1 cellular context compared by ENCODE assay signal in the genomic region with DNA sequence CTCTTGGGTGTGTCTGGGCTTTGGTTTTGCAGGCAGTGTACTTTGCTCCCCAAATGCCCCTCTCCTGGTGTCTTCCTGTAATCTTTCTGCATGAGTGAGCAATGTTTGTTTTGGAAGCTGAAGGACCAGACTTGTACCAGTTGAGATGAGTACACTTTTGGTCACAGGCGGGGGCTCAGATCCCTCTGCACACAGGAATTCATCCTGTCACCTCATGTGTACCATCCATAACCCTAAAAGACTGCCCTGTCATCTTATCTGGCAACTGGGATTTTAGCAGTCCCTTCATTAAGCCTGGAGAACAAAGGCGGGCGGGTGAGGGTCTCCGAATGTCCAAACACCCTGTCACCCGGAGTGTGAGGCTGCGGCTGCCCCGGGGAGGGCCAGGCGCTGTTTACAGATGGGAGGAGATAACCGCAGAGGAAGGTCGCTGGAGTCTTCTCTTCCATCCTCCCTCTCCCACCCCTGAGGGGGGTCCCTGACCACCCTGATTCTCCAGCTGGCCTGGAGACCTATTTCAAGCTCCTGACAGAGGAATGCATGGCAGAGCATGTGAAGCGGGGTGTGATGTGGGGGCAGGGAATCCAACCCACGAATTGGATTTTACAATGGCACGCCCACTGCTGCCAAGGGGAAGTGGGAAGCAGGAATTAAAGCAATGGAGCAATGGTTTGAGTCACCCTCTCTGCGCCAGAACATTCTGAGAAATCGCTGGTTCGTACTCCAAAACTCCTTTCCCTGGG.
TF ChIP-seq lines count a peak whose summit lies in the region.

No MANE protein-coding gene starts in this region.

TF ChIP-seq in HepG2, 621 proteins besides CTCF, POLR2A, EP300 and RAD21 (continued from another document and continues in another):
- TF ChIP-seq, protein P1, sequence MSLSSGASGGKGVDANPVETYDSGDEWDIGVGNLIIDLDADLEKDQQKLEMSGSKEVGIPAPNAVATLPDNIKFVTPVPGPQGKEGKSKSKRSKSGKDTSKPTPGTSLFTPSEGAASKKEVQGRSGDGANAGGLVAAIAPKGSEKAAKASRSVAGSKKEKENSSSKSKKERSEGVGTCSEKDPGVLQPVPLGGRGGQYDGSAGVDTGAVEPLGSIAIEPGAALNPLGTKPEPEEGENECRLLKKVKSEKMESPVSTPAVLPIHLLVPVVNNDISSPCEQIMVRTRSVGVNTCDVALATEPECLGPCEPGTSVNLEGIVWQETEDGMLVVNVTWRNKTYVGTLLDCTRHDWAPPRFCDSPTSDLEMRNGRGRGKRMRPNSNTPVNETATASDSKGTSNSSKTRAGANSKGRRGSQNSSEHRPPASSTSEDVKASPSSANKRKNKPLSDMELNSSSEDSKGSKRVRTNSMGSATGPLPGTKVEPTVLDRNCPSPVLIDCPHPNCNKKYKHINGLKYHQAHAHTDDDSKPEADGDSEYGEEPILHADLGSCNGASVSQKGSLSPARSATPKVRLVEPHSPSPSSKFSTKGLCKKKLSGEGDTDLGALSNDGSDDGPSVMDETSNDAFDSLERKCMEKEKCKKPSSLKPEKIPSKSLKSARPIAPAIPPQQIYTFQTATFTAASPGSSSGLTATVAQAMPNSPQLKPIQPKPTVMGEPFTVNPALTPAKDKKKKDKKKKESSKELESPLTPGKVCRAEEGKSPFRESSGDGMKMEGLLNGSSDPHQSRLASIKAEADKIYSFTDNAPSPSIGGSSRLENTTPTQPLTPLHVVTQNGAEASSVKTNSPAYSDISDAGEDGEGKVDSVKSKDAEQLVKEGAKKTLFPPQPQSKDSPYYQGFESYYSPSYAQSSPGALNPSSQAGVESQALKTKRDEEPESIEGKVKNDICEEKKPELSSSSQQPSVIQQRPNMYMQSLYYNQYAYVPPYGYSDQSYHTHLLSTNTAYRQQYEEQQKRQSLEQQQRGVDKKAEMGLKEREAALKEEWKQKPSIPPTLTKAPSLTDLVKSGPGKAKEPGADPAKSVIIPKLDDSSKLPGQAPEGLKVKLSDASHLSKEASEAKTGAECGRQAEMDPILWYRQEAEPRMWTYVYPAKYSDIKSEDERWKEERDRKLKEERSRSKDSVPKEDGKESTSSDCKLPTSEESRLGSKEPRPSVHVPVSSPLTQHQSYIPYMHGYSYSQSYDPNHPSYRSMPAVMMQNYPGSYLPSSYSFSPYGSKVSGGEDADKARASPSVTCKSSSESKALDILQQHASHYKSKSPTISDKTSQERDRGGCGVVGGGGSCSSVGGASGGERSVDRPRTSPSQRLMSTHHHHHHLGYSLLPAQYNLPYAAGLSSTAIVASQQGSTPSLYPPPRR (CRISPR knock-in tag; IDR thresholded peaks at IDR 0.05; ENCODE audit: borderline replicate concordance) = peak; percentile 54; the same call in 1 of the 2 replicates
- TF ChIP-seq ZNF281 (CRISPR knock-in tag; IDR thresholded peaks at IDR 0.05; ENCODE audit: borderline replicate concordance) (no peak), RBM39 (IDR thresholded peaks at IDR 0.05; ENCODE audit: low read depth, low read length, poor library complexity, severe bottlenecking) (no peak), RBFOX2 (IDR thresholded peaks at IDR 0.05; ENCODE audit: low read depth, low read length) (no peak), ZBTB7A (CRISPR knock-in tag; IDR thresholded peaks at IDR 0.05) (peak; percentile 65; the same call in 1 of the 2 replicates), SOX6 (IDR thresholded peaks at IDR 0.05) (no peak), SOX6 (CRISPR knock-in tag; IDR thresholded peaks at IDR 0.05) (peak; percentile 36; the same call in 1 of the 2 replicates), ZBTB38 (CRISPR knock-in tag; IDR thresholded peaks at IDR 0.05) (no peak), GABPB1 (CRISPR knock-in tag; IDR thresholded peaks at IDR 0.05) (no peak), HOXD1 (CRISPR knock-in tag; IDR thresholded peaks at IDR 0.05) (no peak), IKZF5 (CRISPR knock-in tag; IDR thresholded peaks at IDR 0.05) (no peak), ZNF546 (CRISPR knock-in tag; conservative IDR thresholded peaks at IDR 0.05) (no peak), HOMEZ (CRISPR knock-in tag; IDR thresholded peaks at IDR 0.05; ENCODE audit: low read depth) (no peak), PHF21A (CRISPR knock-in tag; IDR thresholded peaks at IDR 0.05) (peak; percentile 47; the same call in 1 of the 2 replicates), ZFX (CRISPR knock-in tag; IDR thresholded peaks at IDR 0.05; ENCODE audit: low read depth) (no peak), EHMT2 (IDR thresholded peaks at IDR 0.05; ENCODE audit: borderline replicate concordance, low read depth, low read length) (no peak), ZNF639 (CRISPR knock-in tag; conservative IDR thresholded peaks at IDR 0.05) (no peak), KDM1A (CRISPR knock-in tag; IDR thresholded peaks at IDR 0.05) (peak; percentile 47; the same call in 1 of the 2 replicates), TCF12 (IDR thresholded peaks at IDR 0.05) (no peak), TCF12 (CRISPR knock-in tag; IDR thresholded peaks at IDR 0.05) (no peak), FOXP4 (CRISPR knock-in tag; IDR thresholded peaks at IDR 0.05) (peak; percentile 64), PATZ1 (CRISPR knock-in tag; IDR thresholded peaks at IDR 0.05) (peak; percentile 46; the same call in 1 of the 2 replicates), ZNF34 (CRISPR knock-in tag; IDR thresholded peaks at IDR 0.05; ENCODE audit: borderline replicate concordance) (no peak), ZNF33B (CRISPR knock-in tag; IDR thresholded peaks at IDR 0.05) (no peak), ZNF512 (CRISPR knock-in tag; IDR thresholded peaks at IDR 0.05) (no peak), ZSCAN20 (CRISPR knock-in tag; IDR thresholded peaks at IDR 0.05; ENCODE audit: borderline replicate concordance) (no peak), NPAS2 (CRISPR knock-in tag; IDR thresholded peaks at IDR 0.05; ENCODE audit: borderline replicate concordance) (no peak), NONO (IDR thresholded peaks at IDR 0.05) (no peak), NONO (CRISPR knock-in tag; conservative IDR thresholded peaks at IDR 0.05) (0 out of 2 replicates have a peak, but pooled peaks have one; percentile 18), FOSL2 (CRISPR knock-in tag; IDR thresholded peaks at IDR 0.05) (peak; percentile 81), MED13 (CRISPR knock-in tag; IDR thresholded peaks at IDR 0.05) (0 out of 2 replicates have a peak, but pooled peaks have one; percentile 49), ZBTB1 (CRISPR knock-in tag; IDR thresholded peaks at IDR 0.05; ENCODE audit: borderline replicate concordance) (no peak), GLI4 (CRISPR knock-in tag; IDR thresholded peaks at IDR 0.05; ENCODE audit: borderline replicate concordance) (no peak), SRSF4 (IDR thresholded peaks at IDR 0.05; ENCODE audit: low read depth, low read length, poor library complexity, severe bottlenecking) (no peak), ESRRA (CRISPR knock-in tag; IDR thresholded peaks at IDR 0.05; ENCODE audit: low read depth) (no peak)
- TF ChIP-seq, protein P2, sequence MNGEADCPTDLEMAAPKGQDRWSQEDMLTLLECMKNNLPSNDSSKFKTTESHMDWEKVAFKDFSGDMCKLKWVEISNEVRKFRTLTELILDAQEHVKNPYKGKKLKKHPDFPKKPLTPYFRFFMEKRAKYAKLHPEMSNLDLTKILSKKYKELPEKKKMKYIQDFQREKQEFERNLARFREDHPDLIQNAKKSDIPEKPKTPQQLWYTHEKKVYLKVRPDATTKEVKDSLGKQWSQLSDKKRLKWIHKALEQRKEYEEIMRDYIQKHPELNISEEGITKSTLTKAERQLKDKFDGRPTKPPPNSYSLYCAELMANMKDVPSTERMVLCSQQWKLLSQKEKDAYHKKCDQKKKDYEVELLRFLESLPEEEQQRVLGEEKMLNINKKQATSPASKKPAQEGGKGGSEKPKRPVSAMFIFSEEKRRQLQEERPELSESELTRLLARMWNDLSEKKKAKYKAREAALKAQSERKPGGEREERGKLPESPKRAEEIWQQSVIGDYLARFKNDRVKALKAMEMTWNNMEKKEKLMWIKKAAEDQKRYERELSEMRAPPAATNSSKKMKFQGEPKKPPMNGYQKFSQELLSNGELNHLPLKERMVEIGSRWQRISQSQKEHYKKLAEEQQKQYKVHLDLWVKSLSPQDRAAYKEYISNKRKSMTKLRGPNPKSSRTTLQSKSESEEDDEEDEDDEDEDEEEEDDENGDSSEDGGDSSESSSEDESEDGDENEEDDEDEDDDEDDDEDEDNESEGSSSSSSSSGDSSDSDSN (CRISPR knock-in tag; IDR thresholded peaks at IDR 0.05) = no peak
